ENCODE assay signal across 13 cellular contexts in the genomic region with DNA sequence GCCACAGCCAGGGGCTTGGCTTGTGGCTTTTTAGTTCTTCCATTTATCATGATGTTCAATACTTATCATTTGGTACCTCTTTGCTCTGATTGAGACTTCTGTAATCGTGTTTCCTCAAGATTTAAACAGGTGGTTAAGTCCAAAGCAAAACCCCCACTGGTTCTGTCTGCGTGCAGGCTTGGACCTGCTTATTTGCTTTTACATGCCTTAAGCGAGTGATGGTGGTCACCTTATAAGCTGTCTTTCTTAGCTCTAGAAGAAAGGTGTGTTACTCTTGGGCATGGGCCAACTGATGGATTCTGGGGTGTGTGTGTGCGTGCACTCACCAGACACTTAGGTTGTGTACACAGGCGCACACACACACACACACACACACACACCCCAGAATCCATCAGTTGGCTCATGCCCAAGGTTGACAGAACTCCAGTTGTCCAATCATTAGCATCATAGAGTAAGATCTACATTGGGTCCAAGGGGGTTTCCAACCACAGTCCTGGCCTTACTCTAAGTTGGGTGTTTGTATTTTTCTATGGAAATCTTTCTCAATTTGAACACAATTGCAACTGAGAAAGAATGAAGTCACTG. TPM values are rescaled to one million over a fixed set of nuclear protein-coding genes. Genes with fewer than 3 reads are reported as not detected.
A peak's percentile ranks its signal among the peaks of the same experiment; 100 is the strongest.
DNase-seq lines count a peak whose midpoint lies in the region; ATAC-seq and TF ChIP-seq lines count a peak whose summit lies in the region.
"Had no signal": no experiment of that assay in that cellular context is flagged by ENCODE, and none has a peak within 500 bp of the region (broad histone marks: within the 10 kb centered on the region; RNA-seq: fewer than 3 reads in every experiment).

No MANE protein-coding gene starts in this region.

- H3K9me3 Mint-ChIP-seq in Calu3 (ENCODE audit: low read depth, unreplicated experiment), result no peaks in the 10 kb centered on the region

- H3K4me3 Mint-ChIP-seq in Calu3 (ENCODE audit: low read depth, unreplicated experiment) (peak overlapping the region; percentile 84), T-helper 17 cell (peak overlapping the region; percentile 73)

- CTCF ChIA-PET in Calu3 (lab: Charles Lee), result interaction anchor here (0.6 to 1.9 kb wide), 3 partner anchors 18 to 81 kb away, joined by 3 to 4 read pairs (median 4); no protein-coding TSS in a partner anchor

- no peaks in the 10 kb centered on the region for H3K36me3 ChIP-seq in esophagus squamous epithelium
- H3K36me3 ChIP-seq in psoas muscle (ENCODE audit: insufficient read depth in 1 of 2, low read depth in 1 of 2), result no peaks in the 10 kb centered on the region

- H3K4me1 ChIP-seq in esophagus squamous epithelium (peaks cover 0 to 88% (median 6%) of the 10 kb centered on the region in 3 donors), psoas muscle (peaks cover 9% of the 10 kb centered on the region)

- no TSS peak for BruUV-seq in Calu3 (replicated peaks; lab: Mats Ljungman, UMichigan)

- H3K4me3 ChIP-seq in esophagus squamous epithelium, result peak overlapping the region; percentile 54 to 81 (median 64)
- peak overlapping the region; percentile 74 for H3K4me3 ChIP-seq in psoas muscle

- H3K36me3 Mint-ChIP-seq in Calu3 (ENCODE audit: insufficient read depth, unreplicated experiment) (peaks cover 16% of the 10 kb centered on the region), T-helper 17 cell (ENCODE audit: low read depth) (peaks cover 2% of the 10 kb centered on the region)

- peaks cover 0 to 11% (median 0%) of the 10 kb centered on the region in 4 donors for H3K27me3 ChIP-seq in esophagus squamous epithelium
- no peaks in the 10 kb centered on the region for H3K27me3 ChIP-seq in psoas muscle (ENCODE audit: insufficient read depth in 3 of 3, low read length in 2 of 3)

- H3K27ac Mint-ChIP-seq in Calu3 (ENCODE audit: unreplicated experiment), result no peak overlapping the region
- H3K27ac Mint-ChIP-seq in T-helper 17 cell, result no peak overlapping the region

- ATAC-seq in T-helper 17 cell (no peak), psoas muscle (no peak), HG03196 (IDR thresholded peaks at IDR 0.05; ENCODE audit: unreplicated experiment) (no peak), GM18511 (IDR thresholded peaks at IDR 0.05; ENCODE audit: unreplicated experiment) (no peak)

- H3K27ac ChIP-seq in esophagus squamous epithelium (peak overlapping the region in 2 of 4 donors; percentile 77 to 86), psoas muscle (no peak overlapping the region)
- H3K27ac ChIP-seq: HL-60 had no signal

- no peaks in the 10 kb centered on the region for H3K9me3 ChIP-seq in T-helper 17 cell (ENCODE audit: control insufficient read depth, low read length, poor library complexity, severe bottlenecking)
- no peaks in the 10 kb centered on the region for H3K9me3 ChIP-seq in esophagus squamous epithelium
- H3K9me3 ChIP-seq in psoas muscle, result no peaks in the 10 kb centered on the region

- TF ChIP-seq CTCF in Calu3 (IDR thresholded peaks at IDR 0.05; ENCODE audit: unreplicated experiment) (no peak), esophagus squamous epithelium (IDR thresholded peaks at IDR 0.05) (no peak), psoas muscle (IDR thresholded peaks at IDR 0.05) (no peak)

- intact Hi-C loops in Calu3 (cut with micrococcal nuclease; ENCODE audit: unreplicated experiment) (loop anchor here (2.0 kb wide), 1 partner anchor 32 kb away; no protein-coding TSS in a partner anchor), esophagus squamous epithelium (cut with DNase I) (no loop called here), psoas muscle (cut with DNase I) (no loop called here)

- WGBS in esophagus squamous epithelium, 2 donors, result 61 to 83% methylated on average over 3 to 4 of the region's 5 CpGs
- WGBS in psoas muscle, 3 donors, result 88 to 91% (median 91%) methylated on average over 5 of the region's 5 CpGs

- TF ChIP-seq POLR2A in esophagus squamous epithelium (IDR thresholded peaks at IDR 0.05), result no peak

- DNase-seq in Calu3 (no peak), T-helper 17 cell (no peak), esophagus squamous epithelium (lab: John Stamatoyannopoulos, UW) (no peak), psoas muscle (no peak), DMS153 (lab: John Stamatoyannopoulos, UW) (no peak)
- DNase-seq: activated T-cell treated with anti-CD3 and anti-CD28 coated beads, Interleukin-2, amount 50 U/mL, for 1 hour; kidney glomerular epithelial cell; NCI-H2227 treated with DMSO at 0.1 percent for 48 hours; stimulated activated CD4-positive, alpha-beta T cell treated with anti-CD3 and anti-CD28 coated beads, Interleukin-4, amount 100 ng/mL, for 1 hour; stimulated activated naive CD4-positive, alpha-beta T cell treated with Interleukin-2 at 50 U/mL for 16 hours had no signal

- H3K27me3 Mint-ChIP-seq in Calu3 (ENCODE audit: unreplicated experiment) (no peaks in the 10 kb centered on the region), T-helper 17 cell (peaks cover 61% of the 10 kb centered on the region)

- H3K4me1 Mint-ChIP-seq in Calu3 (ENCODE audit: low read depth, unreplicated experiment) (peaks cover 47% of the 10 kb centered on the region), T-helper 17 cell (peaks cover 9% of the 10 kb centered on the region)

RNA-seq across cellular contexts. Expression of a gene that starts 1.2 kb away (rescaled TPM):
- 5.1 and 6.9 TPM in 2 replicates for total RNA-seq in Calu3 (2022)
- 1 to 10 TPM in 1 of 2 donors, under 1 TPM in 1; 0.15 to 6.2 TPM for total RNA-seq in T-helper 17 cell
- total RNA-seq in esophagus squamous epithelium, result 10 to 100 TPM; 21.2 to 36.0 (median 26.5) TPM
- total RNA-seq in psoas muscle, result 10 to 100 TPM in 1 of 4 donors, 1 to 10 TPM in 3; 2.6 to 24.8 (median 4.6) TPM
- polyA plus RNA-seq in psoas muscle, result 1 to 10 TPM; 2.0 to 4.2 (median 3.4) TPM
